In genomic region chr14:53180272-53181221, GRCh38 we compare ENCODE assay signal across 9 cellular contexts. TPM values are rescaled to one million over a fixed set of nuclear protein-coding genes. Genes with fewer than 3 reads are reported as not detected.
DNase-seq lines count a peak whose midpoint lies in the region; ATAC-seq and TF ChIP-seq lines count a peak whose summit lies in the region.
"Had no signal": no experiment of that assay in that cellular context is flagged by ENCODE, and none has a peak within 500 bp of the region (broad histone marks: within the 10 kb centered on the region; RNA-seq: fewer than 3 reads in every experiment).

No MANE protein-coding gene starts in this region.

- no peak overlapping the region for H2AFZ ChIP-seq in parathyroid adenoma

- no peaks in the 10 kb centered on the region for H3K36me3 ChIP-seq in parathyroid adenoma (ENCODE audit: control insufficient read depth, insufficient read depth, low read length)

- H3K27me3 ChIP-seq in parathyroid adenoma (ENCODE audit: control insufficient read depth, insufficient read depth, low read length): no peaks in the 10 kb centered on the region

- POLR2A ChIA-PET in GM10248 (lab: Yijun Ruan, JAX): no interaction called here

- H3K9me3 Mint-ChIP-seq in activated naive CD8-positive, alpha-beta T cell (ENCODE audit: low read depth): no peaks in the 10 kb centered on the region

- CTCF ChIA-PET in GM10248 (lab: Yijun Ruan, JAX): interaction anchor here (0.6 to 2.5 kb wide), 15 partner anchors 10 to 535 kb away, joined by 3 to 13 read pairs (median 3); partner anchors contain the start of gene DDHD1

- H3K27ac Mint-ChIP-seq in activated naive CD8-positive, alpha-beta T cell: peak overlapping the region; percentile 50

- H3K9ac ChIP-seq in parathyroid adenoma: no peak overlapping the region

- H3K27me3 Mint-ChIP-seq in activated naive CD8-positive, alpha-beta T cell: no peaks in the 10 kb centered on the region

- TF ChIP-seq CTCF in GM10248 (IDR thresholded peaks at IDR 0.05; ENCODE audit: control extremely low read depth, extremely low read depth, low read depth, missing control alignments) (peak; percentile 26), parathyroid adenoma (IDR thresholded peaks at IDR 0.05) (peak; percentile 5)

- peak; percentile 23 for DNase-seq in GM10248 (ENCODE audit: extremely low spot score)
- DNase-seq in NCI-H460 (ENCODE audit: extremely low read depth, low read depth): peak; percentile 9

- H3K4me3 ChIP-seq in parathyroid adenoma (ENCODE audit: low read depth, low read length): no peak overlapping the region

- peaks cover 16% of the 10 kb centered on the region for H3K4me1 Mint-ChIP-seq in activated naive CD8-positive, alpha-beta T cell (ENCODE audit: low read depth)

- H3K36me3 Mint-ChIP-seq in activated naive CD8-positive, alpha-beta T cell: peaks cover 5% of the 10 kb centered on the region

- H3K79me2 ChIP-seq in parathyroid adenoma: no peaks in the 10 kb centered on the region

- ATAC-seq in HG02870 (IDR thresholded peaks at IDR 0.05; ENCODE audit: unreplicated experiment) (no peak), HG03135 (IDR thresholded peaks at IDR 0.05; ENCODE audit: unreplicated experiment) (no peak), GM21381 (IDR thresholded peaks at IDR 0.05; ENCODE audit: unreplicated experiment) (no peak), GM18867 (IDR thresholded peaks at IDR 0.05; ENCODE audit: unreplicated experiment) (no peak)

- no peaks in the 10 kb centered on the region for H3K4me1 ChIP-seq in parathyroid adenoma

- H3K4me3 Mint-ChIP-seq in activated naive CD8-positive, alpha-beta T cell: no peak overlapping the region

- H3K4me2 ChIP-seq in parathyroid adenoma (ENCODE audit: low read length): no peak overlapping the region

- H3K9me3 ChIP-seq in parathyroid adenoma (ENCODE audit: control insufficient read depth, low read length): no peaks in the 10 kb centered on the region

- H3K27ac ChIP-seq in parathyroid adenoma: no peak overlapping the region
- H3K27ac ChIP-seq: HL-60 had no signal

RNA-seq across cellular contexts. Expression of gene DDHD1, which starts 27.4 kb away (rescaled TPM):
- total RNA-seq in NCI-H460 (2014; rRNA removed; shearing (Covaris generic)): 13.6 and 17.1 TPM in 2 replicates
- 10.2 and 14.2 TPM in 2 replicates for polyA plus RNA-seq in NCI-H460 (2014; cell fraction: nucleus; rRNA removed)
